1 cellular context compared by ENCODE assay signal in the genomic region with DNA sequence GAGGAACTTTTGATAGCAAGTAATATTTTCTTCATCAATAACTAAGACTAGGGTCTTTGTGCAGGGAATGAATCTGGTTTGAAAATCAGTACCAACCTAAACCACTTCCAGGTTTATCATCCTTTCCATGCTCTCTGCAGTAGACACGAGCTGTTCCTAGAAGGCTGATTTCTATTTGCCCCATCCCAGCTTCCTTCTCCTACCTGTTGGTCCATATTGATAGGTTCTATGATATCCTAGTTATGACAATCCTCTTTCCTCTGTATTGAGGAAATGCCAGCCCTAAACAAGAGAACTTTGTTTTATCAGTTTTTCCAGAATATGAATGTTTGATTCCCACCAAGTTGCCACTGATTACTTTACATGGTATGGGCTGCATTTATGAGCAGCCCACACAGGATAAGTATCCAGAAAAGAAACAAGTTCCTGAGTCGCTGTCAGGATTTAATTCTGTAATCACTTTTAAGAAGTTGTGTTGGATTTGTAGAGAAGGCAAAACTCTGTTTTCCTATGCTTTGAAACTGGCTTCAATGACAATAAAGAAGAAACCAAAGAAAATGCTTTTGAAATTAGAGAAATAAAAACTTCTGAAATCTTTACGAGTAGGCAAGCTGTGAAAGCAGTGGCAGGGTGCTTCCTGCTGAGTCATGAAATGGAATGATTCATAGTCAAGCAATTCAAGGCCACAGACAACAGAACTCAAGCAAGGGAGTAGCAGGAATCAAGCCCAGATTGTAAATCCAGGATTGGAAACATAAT.
A peak's percentile ranks its signal among the peaks of the same experiment; 100 is the strongest.
TF ChIP-seq lines count a peak whose summit lies in the region.

No MANE protein-coding gene starts in this region.

TF ChIP-seq in HepG2, 621 proteins besides CTCF, POLR2A, EP300 and RAD21 (continued from another document and continues in another):
- TF ChIP-seq LRRFIP1 (CRISPR knock-in tag; conservative IDR thresholded peaks at IDR 0.05) (no peak), ZNF720 (CRISPR knock-in tag; IDR thresholded peaks at IDR 0.05) (no peak), ELF1 (CRISPR knock-in tag; IDR thresholded peaks at IDR 0.05) (no peak; the same call in 1 of the 2 replicates), ZNF10 (CRISPR knock-in tag; IDR thresholded peaks at IDR 0.05; ENCODE audit: borderline replicate concordance, low read depth) (no peak), FOXA3 (CRISPR knock-in tag; IDR thresholded peaks at IDR 0.05) (peak; percentile 34; the same call in 1 of the 2 replicates), CENPBD1 (CRISPR knock-in tag; IDR thresholded peaks at IDR 0.05; ENCODE audit: borderline replicate concordance, low read depth) (no peak), NFE2L1 (CRISPR knock-in tag; IDR thresholded peaks at IDR 0.05; ENCODE audit: borderline replicate concordance) (no peak), MED1 (CRISPR knock-in tag; IDR thresholded peaks at IDR 0.05) (peak; percentile 61), NFE2L2 (IDR thresholded peaks at IDR 0.05; ENCODE audit: low read length) (peak; percentile 99), STAG1 (CRISPR knock-in tag; IDR thresholded peaks at IDR 0.05) (no peak), ZNF142 (CRISPR knock-in tag; IDR thresholded peaks at IDR 0.05) (no peak), CBX2 (IDR thresholded peaks at IDR 0.05; ENCODE audit: low read depth, low read length) (no peak), CBX2 (CRISPR knock-in tag; IDR thresholded peaks at IDR 0.05; ENCODE audit: low read depth) (no peak), ZNF878 (CRISPR knock-in tag; IDR thresholded peaks at IDR 0.05) (no peak; the same call in 1 of the 2 replicates), ZNF652 (CRISPR knock-in tag; IDR thresholded peaks at IDR 0.05; ENCODE audit: borderline replicate concordance, low read depth) (no peak), ETS1 (CRISPR knock-in tag; IDR thresholded peaks at IDR 0.05) (no peak), PHF8 (CRISPR knock-in tag; IDR thresholded peaks at IDR 0.05) (no peak), CREM (IDR thresholded peaks at IDR 0.05) (0 out of 2 replicates have a peak, but pooled peaks have one; percentile 20), CREM (CRISPR knock-in tag; IDR thresholded peaks at IDR 0.05) (no peak), ZNF670 (CRISPR knock-in tag; IDR thresholded peaks at IDR 0.05; ENCODE audit: borderline replicate concordance) (no peak), JUNB (CRISPR knock-in tag; IDR thresholded peaks at IDR 0.05; ENCODE audit: borderline replicate concordance) (peak; percentile 88; the same call in 1 of the 2 replicates), ZBTB7B (CRISPR knock-in tag; IDR thresholded peaks at IDR 0.05) (no peak), PLRG1 (conservative IDR thresholded peaks at IDR 0.05) (no peak), ZFP62 (CRISPR knock-in tag; IDR thresholded peaks at IDR 0.05) (no peak), ARID2 (CRISPR knock-in tag; IDR thresholded peaks at IDR 0.05; ENCODE audit: borderline replicate concordance) (no peak), ZSCAN5A (CRISPR knock-in tag; IDR thresholded peaks at IDR 0.05; ENCODE audit: borderline replicate concordance) (no peak), FOXM1 (CRISPR knock-in tag; IDR thresholded peaks at IDR 0.05) (no peak), ATF4 (CRISPR knock-in tag; IDR thresholded peaks at IDR 0.05) (0 out of 4 replicates have a peak, but pooled peaks of 1 of the 2 experiments have one; percentile 20), KDM3A (CRISPR knock-in tag; IDR thresholded peaks at IDR 0.05; ENCODE audit: low read depth) (no peak), SNAI1 (CRISPR knock-in tag; IDR thresholded peaks at IDR 0.05; ENCODE audit: borderline replicate concordance) (no peak), ZBTB3 (CRISPR knock-in tag; IDR thresholded peaks at IDR 0.05; ENCODE audit: borderline replicate concordance, low read depth) (no peak), ZNF235 (CRISPR knock-in tag; IDR thresholded peaks at IDR 0.05; ENCODE audit: borderline replicate concordance) (no peak), ELF3 (CRISPR knock-in tag; IDR thresholded peaks at IDR 0.05) (peak; percentile 77), ZMYM4 (CRISPR knock-in tag; IDR thresholded peaks at IDR 0.05) (no peak)
- TF ChIP-seq, protein P1, sequence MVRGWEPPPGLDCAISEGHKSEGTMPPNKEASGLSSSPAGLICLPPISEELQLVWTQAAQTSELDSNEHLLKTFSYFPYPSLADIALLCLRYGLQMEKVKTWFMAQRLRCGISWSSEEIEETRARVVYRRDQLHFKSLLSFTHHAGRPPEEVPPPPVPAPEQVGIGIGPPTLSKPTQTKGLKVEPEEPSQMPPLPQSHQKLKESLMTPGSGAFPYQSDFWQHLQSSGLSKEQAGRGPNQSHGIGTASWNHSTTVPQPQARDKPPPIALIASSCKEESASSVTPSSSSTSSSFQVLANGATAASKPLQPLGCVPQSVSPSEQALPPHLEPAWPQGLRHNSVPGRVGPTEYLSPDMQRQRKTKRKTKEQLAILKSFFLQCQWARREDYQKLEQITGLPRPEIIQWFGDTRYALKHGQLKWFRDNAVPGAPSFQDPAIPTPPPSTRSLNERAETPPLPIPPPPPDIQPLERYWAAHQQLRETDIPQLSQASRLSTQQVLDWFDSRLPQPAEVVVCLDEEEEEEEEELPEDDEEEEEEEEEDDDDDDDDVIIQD (CRISPR knock-in tag; IDR thresholded peaks at IDR 0.05; ENCODE audit: low read depth): 0 out of 2 replicates have a peak, but pooled peaks have one; percentile 69
- TF ChIP-seq, protein P2, sequence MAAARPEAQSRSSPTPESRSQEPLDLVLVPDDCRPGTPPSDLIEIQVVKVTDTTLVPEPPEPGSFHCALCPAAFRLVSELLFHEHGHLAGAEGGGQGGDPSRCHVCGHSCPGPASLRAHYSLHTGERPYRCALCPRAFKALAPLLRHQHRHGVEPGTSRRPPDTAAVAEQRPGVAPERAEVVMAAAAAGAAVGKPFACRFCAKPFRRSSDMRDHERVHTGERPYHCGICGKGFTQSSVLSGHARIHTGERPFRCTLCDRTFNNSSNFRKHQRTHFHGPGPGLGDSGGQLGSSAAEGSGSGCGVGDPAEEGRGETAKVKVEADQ (CRISPR knock-in tag; IDR thresholded peaks at IDR 0.05; ENCODE audit: borderline replicate concordance): no peak
